In genomic region chr7:151013728-151014497, GRCh38 we compare ENCODE assay signal across 7 cellular contexts. TPM values are rescaled to one million over a fixed set of nuclear protein-coding genes. Genes with fewer than 3 reads are reported as not detected.
DNase-seq lines count a peak whose midpoint lies in the region; ATAC-seq and TF ChIP-seq lines count a peak whose summit lies in the region.

No MANE protein-coding gene starts in this region.

- H3K27me3 Mint-ChIP-seq in activated T-helper 2 cell treated with anti-CD3 and anti-CD28 coated beads, Interferon-gamma antibody, Interleukin-2, Interleukin-4, amounts not matched to agents 10 μg/mL and 5 μg/mL and 100 μg/mL, durations not matched to agents 14 hours and 24 hours and 36 hours (ENCODE audit: low read depth), result peaks cover 8% of the 10 kb centered on the region

- H3K4me1 ChIP-seq in tibial artery, result peaks cover 0 to 33% (median 26%) of the 10 kb centered on the region in 4 donors

- H3K27me3 ChIP-seq in tibial artery, result peaks cover 0 to 95% of the 10 kb centered on the region in 2 donors

- peaks cover 61% of the 10 kb centered on the region for H3K4me1 Mint-ChIP-seq in activated T-helper 2 cell treated with anti-CD3 and anti-CD28 coated beads, Interferon-gamma antibody, Interleukin-2, Interleukin-4, amounts not matched to agents 10 μg/mL and 5 μg/mL and 100 μg/mL, durations not matched to agents 14 hours and 24 hours and 36 hours (ENCODE audit: low read depth)

- no peaks in the 10 kb centered on the region for H3K9me3 ChIP-seq in tibial artery

- peaks cover 6% of the 10 kb centered on the region for H3K36me3 Mint-ChIP-seq in activated T-helper 2 cell treated with anti-CD3 and anti-CD28 coated beads, Interferon-gamma antibody, Interleukin-2, Interleukin-4, amounts not matched to agents 10 μg/mL and 5 μg/mL and 100 μg/mL, durations not matched to agents 14 hours and 24 hours and 36 hours (ENCODE audit: low read depth)

- TF ChIP-seq CTCF in foreskin fibroblast (IDR thresholded peaks at IDR 0.05; ENCODE audit: low read depth, low read length) (peak; percentile 8), tibial artery (IDR thresholded peaks at IDR 0.05) (no peak)

- DNase-seq in NCI-H82 (lab: John Stamatoyannopoulos, UW) (peak; percentile 91), foreskin fibroblast (peak; percentile 81 to 93), pons (ENCODE audit: low spot score) (peak; percentile 38), tibial artery (peak in 1 of 2 donors; percentile 56)
- DNase-seq in activated T-helper 2 cell treated with anti-CD3 and anti-CD28 coated beads, Interferon-gamma antibody, Interleukin-2, Interleukin-4, amounts not matched to agents 10 μg/mL and 5 μg/mL and 100 μg/mL, durations not matched to agents 14 hours and 24 hours and 36 hours (ENCODE audit: low spot score), result peak; percentile 90

- peak overlapping the region; percentile 50 to 64 for H3K4me3 ChIP-seq in foreskin fibroblast (ENCODE audit: low read depth in 1 of 2, low read length in 2 of 2)
- peak overlapping the region; percentile 7 to 42 for H3K4me3 ChIP-seq in tibial artery

- ATAC-seq in GM19397 (IDR thresholded peaks at IDR 0.05; ENCODE audit: unreplicated experiment) (peak; percentile 43), GM19467 (IDR thresholded peaks at IDR 0.05; ENCODE audit: unreplicated experiment) (no peak)

- no peak overlapping the region for H3K27ac ChIP-seq in tibial artery

- peak overlapping the region; percentile 91 for H3K27ac Mint-ChIP-seq in activated T-helper 2 cell treated with anti-CD3 and anti-CD28 coated beads, Interferon-gamma antibody, Interleukin-2, Interleukin-4, amounts not matched to agents 10 μg/mL and 5 μg/mL and 100 μg/mL, durations not matched to agents 14 hours and 24 hours and 36 hours

- no peaks in the 10 kb centered on the region for H3K36me3 ChIP-seq in tibial artery

- no peaks in the 10 kb centered on the region for H3K9me3 Mint-ChIP-seq in activated T-helper 2 cell treated with anti-CD3 and anti-CD28 coated beads, Interferon-gamma antibody, Interleukin-2, Interleukin-4, amounts not matched to agents 10 μg/mL and 5 μg/mL and 100 μg/mL, durations not matched to agents 14 hours and 24 hours and 36 hours

- intact Hi-C loops in activated T-helper 2 cell treated with anti-CD3 and anti-CD28 coated beads, Interferon-gamma antibody, Interleukin-2, Interleukin-4, amounts not matched to agents 10 μg/mL and 5 μg/mL and 100 μg/mL, durations not matched to agents 14 hours and 24 hours and 36 hours (cut with micrococcal nuclease), result loop anchor here (5.0 kb wide), 2 partner anchors 37 to 43 kb away; partner anchors contain the start of genes CDK5, KCNH2 and SLC4A2
- intact Hi-C loops in tibial artery (cut with DNase I; ENCODE audit: low total_unique reads), result loop anchor here (10.0 kb wide), 1 partner anchor 101 kb away; no protein-coding TSS in a partner anchor

- peak overlapping the region; percentile 87 for H3K4me3 Mint-ChIP-seq in activated T-helper 2 cell treated with anti-CD3 and anti-CD28 coated beads, Interferon-gamma antibody, Interleukin-2, Interleukin-4, amounts not matched to agents 10 μg/mL and 5 μg/mL and 100 μg/mL, durations not matched to agents 14 hours and 24 hours and 36 hours (ENCODE audit: low read depth)

RNA-seq across cellular contexts. Expression of gene ATG9B, which starts 10.4 kb away (rescaled TPM):
- 5.0 and 6.4 TPM in 2 replicates for total RNA-seq in activated T-helper 2 cell treated with anti-CD3 and anti-CD28 coated beads, Interferon-gamma antibody, Interleukin-2, Interleukin-4, amounts not matched to agents 10 μg/mL and 5 μg/mL and 100 μg/mL, durations not matched to agents 14 hours and 24 hours and 36 hours

RNA-seq across cellular contexts. Expression of gene ABCB8, which starts 14.3 kb away (rescaled TPM):
- 59.5 and 59.6 TPM in 2 replicates for total RNA-seq in activated T-helper 2 cell treated with anti-CD3 and anti-CD28 coated beads, Interferon-gamma antibody, Interleukin-2, Interleukin-4, amounts not matched to agents 10 μg/mL and 5 μg/mL and 100 μg/mL, durations not matched to agents 14 hours and 24 hours and 36 hours

RNA-seq across cellular contexts. Expression of gene NOS3, which starts 23.1 kb away (rescaled TPM):
- 9.8 TPM in 2 replicates for total RNA-seq in activated T-helper 2 cell treated with anti-CD3 and anti-CD28 coated beads, Interferon-gamma antibody, Interleukin-2, Interleukin-4, amounts not matched to agents 10 μg/mL and 5 μg/mL and 100 μg/mL, durations not matched to agents 14 hours and 24 hours and 36 hours

RNA-seq across cellular contexts. Expression of gene ASIC3, which starts 34.4 kb away (rescaled TPM):
- 3.3 and 4.0 TPM in 2 replicates for total RNA-seq in activated T-helper 2 cell treated with anti-CD3 and anti-CD28 coated beads, Interferon-gamma antibody, Interleukin-2, Interleukin-4, amounts not matched to agents 10 μg/mL and 5 μg/mL and 100 μg/mL, durations not matched to agents 14 hours and 24 hours and 36 hours

RNA-seq across cellular contexts. Expression of gene KCNH2, which starts 35.8 kb away (rescaled TPM):
- total RNA-seq in activated T-helper 2 cell treated with anti-CD3 and anti-CD28 coated beads, Interferon-gamma antibody, Interleukin-2, Interleukin-4, amounts not matched to agents 10 μg/mL and 5 μg/mL and 100 μg/mL, durations not matched to agents 14 hours and 24 hours and 36 hours, result 0.30 and 0.41 TPM in 2 replicates
